In the genomic region with DNA sequence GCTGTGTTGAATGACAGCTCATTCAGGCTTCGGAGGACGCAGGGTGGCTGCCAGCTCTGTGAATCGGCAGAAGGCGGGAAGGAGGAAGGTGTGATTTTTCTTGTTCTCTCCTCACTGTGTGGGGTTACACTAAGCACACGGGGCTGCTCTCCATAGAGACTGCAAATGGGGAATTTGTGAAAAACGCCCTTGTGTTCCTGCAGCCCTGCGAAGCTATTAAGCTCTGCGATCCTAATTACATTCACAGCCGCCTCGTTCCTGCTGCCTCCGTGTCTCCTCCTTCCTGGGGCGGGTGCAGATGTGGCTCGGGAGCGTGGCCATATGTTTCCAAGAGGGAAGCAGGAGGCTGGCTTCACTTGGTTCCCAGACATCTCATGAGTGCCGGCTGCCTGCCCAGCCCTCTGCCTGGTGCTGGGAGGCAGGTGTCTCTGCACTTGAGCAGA, we compare ENCODE assay signal across 14 cellular contexts.
DNase-seq lines count a peak whose midpoint lies in the region; ATAC-seq, FAIRE-seq and TF ChIP-seq lines count a peak whose summit lies in the region.
"Had no signal": no experiment of that assay in that cellular context is flagged by ENCODE, and none has a peak within 500 bp of the region (broad histone marks: within the 10 kb centered on the region; RNA-seq: fewer than 3 reads in every experiment).

No MANE protein-coding gene starts in this region.

- POLR2A ChIA-PET in K562 (lab: Yijun Ruan, JAX): interaction anchor here (0.6 kb wide), 1 partner anchor 713 kb away, joined by 4 read pairs; no protein-coding TSS in a partner anchor

- H3K9me3 Mint-ChIP-seq in neural crest cell (no peaks in the 10 kb centered on the region), endodermal cell (no peaks in the 10 kb centered on the region)
- H3K9me3 Mint-ChIP-seq in activated T-helper 17 cell treated with anti-CD3 and anti-CD28 coated beads, Interleukin-2, amount 50 U/mL, for 72 hours: no peaks in the 10 kb centered on the region
- H3K9me3 Mint-ChIP-seq: central memory CD8-positive, alpha-beta T cell had no signal

- H3K9me3 ChIP-seq in K562 (replicated peaks; ENCODE audit: control insufficient read depth, insufficient read depth, low read depth, low read length) (no peaks in the 10 kb centered on the region), endodermal cell (ENCODE audit: control insufficient read depth, low read length) (no peaks in the 10 kb centered on the region)

- no peaks in the 10 kb centered on the region for H3K4me1 ChIP-seq in K562 (replicated peaks in 1 of 2; ENCODE audit: control insufficient read depth in 2 of 2, insufficient read depth in 2 of 2, low read length in 2 of 2)
- no peaks in the 10 kb centered on the region for H3K4me1 ChIP-seq in endodermal cell (ENCODE audit: control insufficient read depth, insufficient read depth, low read length)

- no peak for TF ChIP-seq RAD21 in K562 (CRISPR knock-in tag; conservative IDR thresholded peaks at IDR 0.05 in 1 of 2, IDR thresholded peaks at IDR 0.05 in 1 of 2)

- H3K9me1 ChIP-seq in K562 (ENCODE audit: control insufficient read depth, insufficient read depth, low read length): no peaks in the 10 kb centered on the region

- CTCF ChIA-PET in K562 (lab: Yijun Ruan, JAX; ENCODE audit: low intra/inter-chr PET ratio): no interaction called here

- no peak for FAIRE-seq in K562 (lab: Jason Lieb, UNC)
- FAIRE-seq: TTC549 had no signal

- under 1% methylated on average over 13 of the region's 15 CpGs for WGBS in K562 (ENCODE audit: insufficient coverage, low coverage, missing lambda C conversion rate)
- 81 to 87% methylated on average over 9 to 15 of the region's 15 CpGs for WGBS in endodermal cell (ENCODE audit: insufficient coverage in 1 of 2, insufficient read length in 1 of 2), 2 experiments

- H3K4me3 Mint-ChIP-seq in neural crest cell (no peak overlapping the region), endodermal cell (no peak overlapping the region)
- H3K4me3 Mint-ChIP-seq in activated T-helper 17 cell treated with anti-CD3 and anti-CD28 coated beads, Interleukin-2, amount 50 U/mL, for 72 hours: no peak overlapping the region
- H3K4me3 Mint-ChIP-seq: central memory CD8-positive, alpha-beta T cell had no signal

- H3K4me3 ChIP-seq in K562 (no peak overlapping the region), endodermal cell (ENCODE audit: low read length) (no peak overlapping the region)

- ATAC-seq in K562 (no peak), HG03457 (IDR thresholded peaks at IDR 0.05; ENCODE audit: unreplicated experiment) (no peak)
- ATAC-seq in activated T-helper 17 cell treated with anti-CD3 and anti-CD28 coated beads, Interleukin-2, amount 50 U/mL, for 72 hours (replicated peaks): no peak
- ATAC-seq: Panc1 had no signal

- DNase-seq in DMS 273 (lab: John Stamatoyannopoulos, UW; ENCODE audit: unreplicated experiment): peak; percentile 98
- peak; percentile 87 for DNase-seq in NCI-H1105 treated with DMSO at 0.1 percent for 48 hours (lab: John Stamatoyannopoulos, UW)
- no peak for DNase-seq in K562 (ENCODE audit: extremely low read depth in 1 of 4, low spot score in 3 of 4)
- DNase-seq in neural crest cell (ENCODE audit: low read depth, low spot score): no peak
- DNase-seq in D341Med (ENCODE audit: low spot score): no peak
- DNase-seq in endodermal cell: no peak
- DNase-seq: C1 segment of cervical spinal cord, foreskin melanocyte had no signal

- H3K27ac ChIP-seq in K562 (ENCODE audit: extremely low read depth, low read depth, low read length): no peak overlapping the region
- H3K27ac ChIP-seq in endodermal cell (ENCODE audit: low read depth, low read length): no peak overlapping the region

- no peak for TF ChIP-seq EP300 in K562 (IDR thresholded peaks at IDR 0.05; ENCODE audit: low read length)

- H3K27ac Mint-ChIP-seq in neural crest cell (ENCODE audit: unreplicated experiment) (peak overlapping the region; percentile 70), endodermal cell (no peak overlapping the region)
- H3K27ac Mint-ChIP-seq in activated T-helper 17 cell treated with anti-CD3 and anti-CD28 coated beads, Interleukin-2, amount 50 U/mL, for 72 hours: no peak overlapping the region
- H3K27ac Mint-ChIP-seq: progenitor cell of endocrine pancreas had no signal

- H3K27me3 Mint-ChIP-seq in neural crest cell (ENCODE audit: low read depth): peaks cover 14% of the 10 kb centered on the region
- peaks cover 31% of the 10 kb centered on the region for H3K27me3 Mint-ChIP-seq in activated T-helper 17 cell treated with anti-CD3 and anti-CD28 coated beads, Interleukin-2, amount 50 U/mL, for 72 hours
- peaks cover 19% of the 10 kb centered on the region for H3K27me3 Mint-ChIP-seq in endodermal cell (ENCODE audit: insufficient read depth)

- no TSS peak for BruUV-seq in K562 (replicated peaks; lab: Mats Ljungman, UMichigan)

- no peaks in the 10 kb centered on the region for H4K20me1 ChIP-seq in K562 (replicated peaks; ENCODE audit: control insufficient read depth, insufficient read depth, low read length)

- no peaks in the 10 kb centered on the region for H3K4me1 Mint-ChIP-seq in neural crest cell
- H3K4me1 Mint-ChIP-seq in activated T-helper 17 cell treated with anti-CD3 and anti-CD28 coated beads, Interleukin-2, amount 50 U/mL, for 72 hours: peaks cover 5% of the 10 kb centered on the region
- no peaks in the 10 kb centered on the region for H3K4me1 Mint-ChIP-seq in endodermal cell

- intact Hi-C loops in K562 (cut with micrococcal nuclease): no loop called here

- H2AFZ ChIP-seq in K562 (ENCODE audit: low read depth, low read length): no peak overlapping the region

- TF ChIP-seq POLR2A in K562 (conservative IDR thresholded peaks at IDR 0.05): no peak

- TF ChIP-seq CTCF in K562 (IDR thresholded peaks at IDR 0.05 in 2 of 3, conservative IDR thresholded peaks at IDR 0.05 in 1 of 3; ENCODE audit: insufficient read depth in 2 of 3, low read depth in 1 of 3, low read length in 3 of 3) (no peak), neural crest cell (conservative IDR thresholded peaks at IDR 0.05) (no peak), endodermal cell (conservative IDR thresholded peaks at IDR 0.05) (no peak)

- H3K36me3 ChIP-seq in K562 (ENCODE audit: control insufficient read depth, insufficient read depth, low read length): no peaks in the 10 kb centered on the region
- H3K36me3 ChIP-seq in endodermal cell (ENCODE audit: control insufficient read depth, insufficient read depth, low read length): no peaks in the 10 kb centered on the region

- H3K4me2 ChIP-seq in K562 (ENCODE audit: insufficient read depth, low read length): no peak overlapping the region

- H3K9ac ChIP-seq in K562 (ENCODE audit: insufficient read depth in 1 of 2, low read depth in 2 of 2, low read length in 2 of 2) (no peak overlapping the region), endodermal cell (ENCODE audit: extremely low read depth, low read length, poor library complexity, severe bottlenecking) (no peak overlapping the region)

- in situ Hi-C loops in K562 (cut with MboI): no loop called here

- H3K27me3 ChIP-seq in K562 (ENCODE audit: control insufficient read depth in 2 of 2, insufficient read depth in 2 of 2, low read length in 2 of 2): peaks cover 9 to 47% of the 10 kb centered on the region in 2 experiments; a peak in 4 of 5 replicates
- no peaks in the 10 kb centered on the region for H3K27me3 ChIP-seq in endodermal cell (ENCODE audit: control insufficient read depth, insufficient read depth, low read length, poor library complexity, severe bottlenecking)

- H3K36me3 Mint-ChIP-seq in neural crest cell (ENCODE audit: low read depth) (no peaks in the 10 kb centered on the region), endodermal cell (ENCODE audit: low read depth) (no peaks in the 10 kb centered on the region)
- no peaks in the 10 kb centered on the region for H3K36me3 Mint-ChIP-seq in activated T-helper 17 cell treated with anti-CD3 and anti-CD28 coated beads, Interleukin-2, amount 50 U/mL, for 72 hours (ENCODE audit: low read depth)

- no peaks in the 10 kb centered on the region for H3K79me2 ChIP-seq in K562 (ENCODE audit: control insufficient read depth, insufficient read depth, low read length)

TF ChIP-seq in K562, 482 proteins besides CTCF, POLR2A, EP300 and RAD21:
- TF ChIP-seq ESRRA (IDR thresholded peaks at IDR 0.05; ENCODE audit: borderline replicate concordance, low read depth) (no peak), ZNF232 (CRISPR knock-in tag; IDR thresholded peaks at IDR 0.05) (no peak), L3MBTL2 (IDR thresholded peaks at IDR 0.05) (peak; percentile 33; the same call in 1 of the 2 replicates), CHD1 (IDR thresholded peaks at IDR 0.05; ENCODE audit: low read length) (no peak), KDM1A (IDR thresholded peaks at IDR 0.05) (no peak), BRCA1 (IDR thresholded peaks at IDR 0.05) (no peak), BRCA1 (CRISPR knock-in tag; IDR thresholded peaks at IDR 0.05) (no peak)
- TF ChIP-seq, protein P1, sequence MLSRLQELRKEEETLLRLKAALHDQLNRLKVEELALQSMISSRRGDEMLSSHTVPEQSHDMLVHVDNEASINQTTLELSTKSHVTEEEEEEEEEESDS (CRISPR knock-in tag; IDR thresholded peaks at IDR 0.05): no peak

Comparison
In these comparisons a context has a peak if more than half of its experiments do, and no peak if none do; other contexts are left out.
1. DNase-seq: peak in DMS 273 (single experiment) and NCI-H1105 treated with DMSO at 0.1 percent for 48 hours (single experiment); none in K562 (0 of 4), neural crest cell (single experiment), D341Med (single experiment) and endodermal cell (single experiment).